Comparison of ENCODE assay signal across 12 cellular contexts in the genomic region with DNA sequence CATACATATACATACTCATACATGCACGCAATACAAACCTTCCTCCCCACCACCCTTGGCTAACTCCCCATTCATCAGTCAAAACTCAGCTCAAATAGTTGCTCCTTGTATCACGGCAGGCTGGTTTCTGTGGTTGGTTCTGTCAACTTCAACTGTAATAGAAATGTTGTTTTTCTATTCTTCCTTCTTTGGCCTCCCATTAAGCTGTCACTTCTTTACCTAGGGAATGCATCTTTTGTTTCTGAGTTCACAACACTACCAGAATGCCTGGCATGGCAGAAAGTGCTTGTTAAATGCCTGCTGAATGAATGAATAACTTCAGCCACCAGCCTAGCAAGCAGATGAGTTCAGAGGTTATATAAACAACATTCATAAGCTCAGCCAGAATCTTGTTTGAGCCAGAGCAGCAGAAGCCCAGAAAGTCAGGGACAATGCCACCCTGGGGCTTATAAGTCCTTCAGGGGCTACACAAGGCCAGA.
DNase-seq lines count a peak whose midpoint lies in the region; ATAC-seq, FAIRE-seq and TF ChIP-seq lines count a peak whose summit lies in the region.
"Had no signal": no experiment of that assay in that cellular context is flagged by ENCODE, and none has a peak within 500 bp of the region (broad histone marks: within the 10 kb centered on the region; RNA-seq: fewer than 3 reads in every experiment).

No MANE protein-coding gene starts in this region.

- no peak for TF ChIP-seq POLR2A in GM12878 (IDR thresholded peaks at IDR 0.05; ENCODE audit: low read depth, low read length)

- no peak overlapping the region for H2BK12ac ChIP-seq in H9 (ENCODE audit: insufficient read length, low read depth, low read length)

- POLR2A ChIA-PET in GM12878 (lab: Charles Lee), result no interaction called here

- no peak; a peak in 1 of 4 replicates for TF ChIP-seq EP300 in GM12878 (IDR thresholded peaks at IDR 0.05; ENCODE audit: borderline replicate concordance in 1 of 2, control insufficient read depth in 1 of 2, low read depth in 2 of 2, low read length in 2 of 2)

- no peaks in the 10 kb centered on the region for H3K36me3 Mint-ChIP-seq in osteocyte (ENCODE audit: unreplicated experiment)
- H3K36me3 Mint-ChIP-seq in H9 (ENCODE audit: insufficient read depth in 1 of 3, low read depth in 3 of 3), result peaks cover 7 to 18% (median 10%) of the 10 kb centered on the region in 3 experiments; a peak in 5 of 7 replicates

- no peak overlapping the region for H4K8ac ChIP-seq in H9 (replicated peaks; ENCODE audit: insufficient read length, low read depth, low read length)

- H4K20me1 ChIP-seq in GM12878 (ENCODE audit: control insufficient read depth, insufficient read depth), result no peaks in the 10 kb centered on the region
- no peaks in the 10 kb centered on the region for H4K20me1 ChIP-seq in H9 (ENCODE audit: control insufficient read depth, insufficient read depth, insufficient read length)

- H3K23ac ChIP-seq in H9 (ENCODE audit: insufficient read length, low read depth, low read length), result no peak overlapping the region

- H3K9me3 ChIP-seq in GM12878 (replicated peaks; ENCODE audit: control insufficient read depth, insufficient read depth, low read length) (no peaks in the 10 kb centered on the region), H9 (ENCODE audit: control insufficient read depth, low read depth, low read length) (no peaks in the 10 kb centered on the region)

- H4K5ac ChIP-seq in H9 (ENCODE audit: insufficient read length, low read depth, low read length), result no peak overlapping the region

- no peaks in the 10 kb centered on the region for H3K79me2 ChIP-seq in GM12878 (ENCODE audit: control insufficient read depth, insufficient read depth, low read length)
- no peaks in the 10 kb centered on the region for H3K79me2 ChIP-seq in H9 (ENCODE audit: insufficient read depth, low read length)

- no peak overlapping the region for H3K4me3 ChIP-seq in GM12878

- no peaks in the 10 kb centered on the region for H3K27me3 ChIP-seq in GM12878 (replicated peaks in 1 of 2; ENCODE audit: control insufficient read depth in 2 of 2, insufficient read depth in 2 of 2, low read length in 1 of 2)
- no peaks in the 10 kb centered on the region for H3K27me3 ChIP-seq in H9 (ENCODE audit: insufficient read depth, low read length)

- in situ Hi-C loops in GM12878 (cut with MboI), result no loop called here

- H3T11ph ChIP-seq in H9 (ENCODE audit: low read length), result no peak overlapping the region

- WGBS in GM12878 (ENCODE audit: insufficient coverage, insufficient replicate concordance, low lambda C conversion rate, missing lambda C conversion rate), result 37% methylated on average over 2 of the region's 2 CpGs
- 100% methylated on average over 1 of the region's 2 CpGs for WGBS in H9 (ENCODE audit: extremely low coverage, insufficient read length, low lambda C conversion rate)

- peak; percentile 77 for ATAC-seq in GM18907 (IDR thresholded peaks at IDR 0.05; ENCODE audit: unreplicated experiment)
- peak; percentile 48 for ATAC-seq in HG02943 (IDR thresholded peaks at IDR 0.05; ENCODE audit: low read depth, unreplicated experiment)
- ATAC-seq in GM12878, result peak; percentile 72
- ATAC-seq in Right ventricle myocardium inferior, result no peak

- H3K36me3 ChIP-seq in GM12878 (ENCODE audit: control insufficient read depth in 2 of 2, insufficient read depth in 2 of 2, low read length in 1 of 2), result no peaks in the 10 kb centered on the region

- H2AFZ ChIP-seq in GM12878 (ENCODE audit: control insufficient read depth, low read depth, low read length), result no peak overlapping the region
- no peak overlapping the region for H2AFZ ChIP-seq in H9 (ENCODE audit: low read length)

- H3K4ac ChIP-seq in H9 (ENCODE audit: low read depth, low read length), result no peak overlapping the region

- H2BK15ac ChIP-seq in H9 (ENCODE audit: low read depth, low read length), result no peak overlapping the region

- H3K27me3 Mint-ChIP-seq in osteocyte (ENCODE audit: unreplicated experiment), result no peaks in the 10 kb centered on the region
- no peaks in the 10 kb centered on the region for H3K27me3 Mint-ChIP-seq in H9 (ENCODE audit: low read depth)

- no peak for DNase-seq in GM12878 (ENCODE audit: low read depth, low spot score)
- no peak for DNase-seq in osteocyte (ENCODE audit: extremely low spot score, unreplicated experiment)
- DNase-seq in stimulated activated CD4-positive, alpha-beta T cell treated with anti-CD3 and anti-CD28 coated beads, Interleukin-4, amount 100 ng/mL, for 24 hours, result no peak
- no peak for DNase-seq in Right ventricle myocardium inferior (ENCODE audit: missing footprints)
- no peak for DNase-seq in H9
- no peak for DNase-seq in NCI-H1105 (lab: John Stamatoyannopoulos, UW)
- DNase-seq: activated effector memory CD4-positive, alpha-beta T cell treated with anti-CD3 and anti-CD28 coated beads, Interleukin-2, amount 50 U/mL, for 16 hours; NCI-H1694 treated with DMSO at 0.1 percent for 48 hours had no signal

- H2BK120ac ChIP-seq in H9 (ENCODE audit: low read depth, low read length, poor library complexity, severe bottlenecking), result no peak overlapping the region

- H3K23me2 ChIP-seq in H9 (ENCODE audit: insufficient read length, low read depth, low read length, poor library complexity, severe bottlenecking), result no peaks in the 10 kb centered on the region

- H3K4me1 Mint-ChIP-seq in osteocyte (ENCODE audit: unreplicated experiment) (peaks cover 6% of the 10 kb centered on the region), H9 (peaks cover 15 to 16% of the 10 kb centered on the region in 2 experiments)

- no peak overlapping the region for H3K14ac ChIP-seq in H9 (ENCODE audit: insufficient read depth, low read length)

- no peak overlapping the region for H3K56ac ChIP-seq in H9 (ENCODE audit: insufficient read length, low read depth, low read length)

- TF ChIP-seq CTCF in GM12878 (IDR thresholded peaks at IDR 0.05 in 2 of 3, conservative IDR thresholded peaks at IDR 0.05 in 1 of 3; ENCODE audit: control insufficient read depth in 2 of 3, extremely low read depth in 1 of 3, insufficient read depth in 1 of 3, low read depth in 3 of 3, low read length in 3 of 3), result no peak
- no peak for TF ChIP-seq CTCF in osteocyte (IDR thresholded peaks at IDR 0.05)
- no peak for TF ChIP-seq CTCF in H9 (conservative IDR thresholded peaks at IDR 0.05)

- H3K27ac Mint-ChIP-seq in osteocyte (ENCODE audit: unreplicated experiment), result peak overlapping the region; percentile 32
- H3K27ac Mint-ChIP-seq in H9, result no peak overlapping the region

- no peak overlapping the region for H3K18ac ChIP-seq in H9 (ENCODE audit: insufficient read length, low read depth, low read length)

- H3K27ac ChIP-seq in GM12878 (ENCODE audit: control insufficient read depth, insufficient read depth) (no peak overlapping the region), H9 (ENCODE audit: insufficient read length, low read depth, low read length) (no peak overlapping the region)

- no peak for FAIRE-seq in GM12878 (lab: Jason Lieb, UNC)
- FAIRE-seq: D721Med, endometrium had no signal

- intact Hi-C loops in GM12878 (cut with micrococcal nuclease; ENCODE audit: unreplicated experiment), result no loop called here
- intact Hi-C loops in Right ventricle myocardium inferior (cut with DNase I), result no loop called here

- CTCF ChIA-PET in GM12878 (lab: Yijun Ruan, JAX), result interaction anchor here (0.6 kb wide), 1 partner anchor 20 kb away, joined by 3 read pairs; no protein-coding TSS in a partner anchor

- RAD21 ChIA-PET in GM12878 (lab: Charles Lee; ENCODE audit: unreplicated experiment), result interaction anchor here (0.8 to 1.1 kb wide), 2 partner anchors 28 to 180 kb away, joined by 3 to 4 read pairs; no protein-coding TSS in a partner anchor

- no peak overlapping the region for H2AK5ac ChIP-seq in H9 (ENCODE audit: insufficient read length, low read length)

- H3K79me1 ChIP-seq in H9 (ENCODE audit: insufficient read depth, low read depth, low read length, poor library complexity, severe bottlenecking), result no peaks in the 10 kb centered on the region

- no peaks in the 10 kb centered on the region for H3K9me3 Mint-ChIP-seq in osteocyte (ENCODE audit: unreplicated experiment)
- peaks cover 5 to 7% of the 10 kb centered on the region in 2 experiments; a peak in 2 of 5 replicates for H3K9me3 Mint-ChIP-seq in H9

- TF ChIP-seq RAD21 in GM12878 (IDR thresholded peaks at IDR 0.05; ENCODE audit: insufficient read depth, low read depth, low read length), result no peak

- H3K4me2 ChIP-seq in GM12878 (ENCODE audit: control insufficient read depth, insufficient read depth) (no peak overlapping the region), H9 (ENCODE audit: insufficient read depth, insufficient read length, low read length) (no peak overlapping the region)

- H2BK5ac ChIP-seq in H9 (ENCODE audit: insufficient read length, low read length), result no peak overlapping the region

- no peak overlapping the region for H3K4me3 Mint-ChIP-seq in osteocyte (ENCODE audit: unreplicated experiment)
- H3K4me3 Mint-ChIP-seq in H9, result no peak overlapping the region

- H2BK20ac ChIP-seq in H9 (ENCODE audit: low read depth, low read length, poor library complexity, severe bottlenecking), result no peak overlapping the region

- SMC1A ChIA-PET in GM12878 (lab: Charles Lee; ENCODE audit: uncharacterized antibody, unreplicated experiment), result no interaction called here

- H3K4me1 ChIP-seq in GM12878 (ENCODE audit: control insufficient read depth, insufficient read depth, low read length), result no peaks in the 10 kb centered on the region
- H3K4me1 ChIP-seq in H9 (ENCODE audit: insufficient read depth, low read length), result no peaks in the 10 kb centered on the region

- no peak overlapping the region for H3K9ac ChIP-seq in GM12878 (ENCODE audit: control insufficient read depth, insufficient read depth, low read length)
- no peak overlapping the region for H3K9ac ChIP-seq in H9 (ENCODE audit: extremely low read depth, insufficient read length, low read length)

- BruUV-seq in GM12878 (replicated peaks; lab: Mats Ljungman, UMichigan), result no TSS peak

- H4K91ac ChIP-seq in H9 (ENCODE audit: insufficient read length, low read depth, low read length), result no peak overlapping the region

TF ChIP-seq in GM12878, 131 proteins besides CTCF, POLR2A, EP300 and RAD21 (continues in another document):
- TF ChIP-seq LARP7 (IDR thresholded peaks at IDR 0.05), result no peak
- TF ChIP-seq TBL1XR1 (IDR thresholded peaks at IDR 0.05; ENCODE audit: low read depth, low read length), result no peak
- TF ChIP-seq SREBF1 (IDR thresholded peaks at IDR 0.05; ENCODE audit: low read length), result no peak
- no peak for TF ChIP-seq MYC (IDR thresholded peaks at IDR 0.05; ENCODE audit: insufficient read depth, insufficient read length, insufficient replicate concordance, low read length, severe bottlenecking)
